14 cellular contexts compared by ENCODE assay signal in genomic region chr2:105180491-105180972, GRCh38.
DNase-seq lines count a peak whose midpoint lies in the region; ATAC-seq and TF ChIP-seq lines count a peak whose summit lies in the region.
"Had no signal": no experiment of that assay in that cellular context is flagged by ENCODE, and none has a peak within 500 bp of the region (broad histone marks: within the 10 kb centered on the region; RNA-seq: fewer than 3 reads in every experiment).

No MANE protein-coding gene starts in this region.

- POLR2A ChIA-PET in naive thymus-derived CD4-positive, alpha-beta T cell (lab: Charles Lee): no interaction called here

- no peaks in the 10 kb centered on the region for H3K27me3 ChIP-seq in right atrium auricular region
- H3K27me3 ChIP-seq in heart right ventricle: peaks cover 0 to 67% (median 31%) of the 10 kb centered on the region in 7 donors
- peaks cover 17% of the 10 kb centered on the region; the same call in 1 of the 2 replicates for H3K27me3 ChIP-seq in SJCRH30
- H3K27me3 ChIP-seq in left lung: peaks cover 0 to 13% of the 10 kb centered on the region in 2 donors
- no peaks in the 10 kb centered on the region for H3K27me3 ChIP-seq in naive thymus-derived CD4-positive, alpha-beta T cell (ENCODE audit: control insufficient read depth in 2 of 2, insufficient read depth in 2 of 2, low read length in 2 of 2)

- CTCF ChIA-PET in naive thymus-derived CD4-positive, alpha-beta T cell (lab: Charles Lee): no interaction called here

- no peak overlapping the region for H3K27ac Mint-ChIP-seq in naive thymus-derived CD4-positive, alpha-beta T cell
- H3K27ac Mint-ChIP-seq: CD14-positive monocyte had no signal

- H3K9me3 Mint-ChIP-seq in naive thymus-derived CD4-positive, alpha-beta T cell: peaks cover 0 to 1% (median 0%) of the 10 kb centered on the region in 11 donors

- H3K36me3 Mint-ChIP-seq in naive thymus-derived CD4-positive, alpha-beta T cell: no peaks in the 10 kb centered on the region
- H3K36me3 Mint-ChIP-seq: CD14-positive monocyte had no signal

- no peak overlapping the region for H3K4me3 ChIP-seq in right atrium auricular region
- no peak overlapping the region for H3K4me3 ChIP-seq in heart right ventricle
- H3K4me3 ChIP-seq in SJCRH30: no peak overlapping the region
- H3K4me3 ChIP-seq in left lung: no peak overlapping the region
- H3K4me3 ChIP-seq in naive thymus-derived CD4-positive, alpha-beta T cell (ENCODE audit: low read length): no peak overlapping the region
- H3K4me3 ChIP-seq: A549, MG63 had no signal

- intact Hi-C loops in heart right ventricle (cut with DNase I) (no loop called here), left lung (cut with DNase I) (no loop called here)
- intact Hi-C loops in naive thymus-derived CD4-positive, alpha-beta T cell (cut with micrococcal nuclease): no loop called here

- H3K4me1 ChIP-seq in right atrium auricular region: no peaks in the 10 kb centered on the region
- H3K4me1 ChIP-seq in heart right ventricle: no peaks in the 10 kb centered on the region
- H3K4me1 ChIP-seq in SJCRH30: peaks cover 26% of the 10 kb centered on the region
- no peaks in the 10 kb centered on the region for H3K4me1 ChIP-seq in left lung
- peaks cover 0 to 5% of the 10 kb centered on the region in 2 donors for H3K4me1 ChIP-seq in naive thymus-derived CD4-positive, alpha-beta T cell (ENCODE audit: control insufficient read depth in 2 of 2, insufficient read depth in 2 of 2, low read length in 2 of 2)

- H3K36me3 ChIP-seq in right atrium auricular region: no peaks in the 10 kb centered on the region
- no peaks in the 10 kb centered on the region for H3K36me3 ChIP-seq in heart right ventricle
- no peaks in the 10 kb centered on the region for H3K36me3 ChIP-seq in SJCRH30
- H3K36me3 ChIP-seq in left lung: no peaks in the 10 kb centered on the region
- H3K36me3 ChIP-seq in naive thymus-derived CD4-positive, alpha-beta T cell (ENCODE audit: control insufficient read depth in 2 of 3, insufficient read depth in 3 of 3, low read length in 3 of 3): no peaks in the 10 kb centered on the region
- H3K36me3 ChIP-seq: MG63 had no signal

- H3K9me3 ChIP-seq in right atrium auricular region (no peaks in the 10 kb centered on the region), heart right ventricle (no peaks in the 10 kb centered on the region), SJCRH30 (replicated peaks) (no peaks in the 10 kb centered on the region), left lung (no peaks in the 10 kb centered on the region)
- H3K9me3 ChIP-seq in naive thymus-derived CD4-positive, alpha-beta T cell (ENCODE audit: control insufficient read depth in 2 of 3, low read length in 3 of 3): no peaks in the 10 kb centered on the region
- H3K9me3 ChIP-seq: A549, MG63 had no signal

- peak; percentile 13 for DNase-seq in right atrium auricular region (ENCODE audit: low spot score)
- no peak for DNase-seq in heart right ventricle
- DNase-seq in SJCRH30: peak; percentile 31 to 46
- peak; percentile 74 for DNase-seq in left kidney (ENCODE audit: low read depth, low spot score)
- no peak for DNase-seq in left lung
- DNase-seq in naive thymus-derived CD4-positive, alpha-beta T cell: no peak
- DNase-seq: DND-41, GOT3, MG63, NCI-H526 treated with DMSO at 0.1 percent for 48 hours, SIG-M5 had no signal

- no peak for ATAC-seq in heart right ventricle
- ATAC-seq in left lung: no peak
- no peak for ATAC-seq in naive thymus-derived CD4-positive, alpha-beta T cell
- ATAC-seq in HG03565 (IDR thresholded peaks at IDR 0.05; ENCODE audit: unreplicated experiment): no peak

- WGBS in heart right ventricle, 2 donors: 70 to 77% methylated on average over 11 of the region's 11 CpGs

- H3K4me1 Mint-ChIP-seq in naive thymus-derived CD4-positive, alpha-beta T cell: peaks cover 0 to 2% (median 0%) of the 10 kb centered on the region in 7 donors

- no peak overlapping the region for H3K4me3 Mint-ChIP-seq in naive thymus-derived CD4-positive, alpha-beta T cell

- H3K27ac ChIP-seq in right atrium auricular region: no peak overlapping the region
- H3K27ac ChIP-seq in heart right ventricle: no peak overlapping the region
- no peak overlapping the region for H3K27ac ChIP-seq in SJCRH30
- H3K27ac ChIP-seq in left lung: no peak overlapping the region
- H3K27ac ChIP-seq in naive thymus-derived CD4-positive, alpha-beta T cell (ENCODE audit: low read depth, low read length): no peak overlapping the region
- H3K27ac ChIP-seq: A549 had no signal

- peaks cover 4 to 25% (median 10%) of the 10 kb centered on the region in 5 donors for H3K27me3 Mint-ChIP-seq in naive thymus-derived CD4-positive, alpha-beta T cell

- TF ChIP-seq CTCF in right atrium auricular region (IDR thresholded peaks at IDR 0.05): no peak
- no peak for TF ChIP-seq CTCF in heart right ventricle (IDR thresholded peaks at IDR 0.05)
- TF ChIP-seq CTCF in left lung (IDR thresholded peaks at IDR 0.05): no peak

Comparison
In these comparisons a context has a peak if more than half of its experiments do, and no peak if none do; other contexts are left out.
1. DNase-seq: peak in right atrium auricular region (single experiment), SJCRH30 (2 of 2) and left kidney (single experiment); none in heart right ventricle (0 of 2), left lung (0 of 2) and naive thymus-derived CD4-positive, alpha-beta T cell (0 of 9).